Comparison of ENCODE assay signal across 20 cellular contexts in the genomic region with DNA sequence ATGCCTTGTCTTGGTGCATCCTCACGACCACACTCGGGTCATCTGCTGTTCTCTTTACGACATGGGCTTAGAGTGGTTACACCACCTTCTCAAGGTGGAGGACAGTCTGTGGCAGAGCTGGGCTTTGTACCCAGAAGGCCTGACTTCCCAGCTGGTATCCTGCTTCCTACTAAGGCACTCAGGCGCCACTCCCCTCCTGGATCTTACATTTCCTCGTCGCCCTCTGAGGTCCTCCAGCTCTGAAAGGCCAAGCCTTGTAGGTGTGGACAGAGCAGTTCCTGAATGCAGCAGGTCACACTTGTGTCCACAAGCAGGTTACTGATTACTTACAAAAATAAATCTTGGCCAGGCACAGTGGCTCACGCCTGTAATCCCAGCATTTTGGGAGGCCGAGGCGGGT. TPM values are rescaled to one million over a fixed set of nuclear protein-coding genes. Genes with fewer than 3 reads are reported as not detected.
DNase-seq lines count a peak whose midpoint lies in the region; ATAC-seq and TF ChIP-seq lines count a peak whose summit lies in the region.
"Had no signal": no experiment of that assay in that cellular context is flagged by ENCODE, and none has a peak within 500 bp of the region (broad histone marks: within the 10 kb centered on the region; RNA-seq: fewer than 3 reads in every experiment).

No MANE protein-coding gene starts in this region.

- H3K27ac ChIP-seq in IMR-90 (ENCODE audit: insufficient read depth, low read length) (no peak overlapping the region), stomach (peak overlapping the region; percentile 42 to 75 (median 60))
- H3K27ac ChIP-seq: GM23248 had no signal

- no peak overlapping the region for H2BK120ac ChIP-seq in IMR-90 (ENCODE audit: low read depth, low read length)

- H3K9me1 ChIP-seq in IMR-90 (ENCODE audit: insufficient read depth, low read length), result no peaks in the 10 kb centered on the region

- dilution Hi-C loops in IMR-90 (cut with HindIII; ENCODE audit: low sequenced_read_pairs, unreplicated experiment), result no loop called here

- TF ChIP-seq EP300 in stomach (IDR thresholded peaks at IDR 0.05), result no peak

- no peak overlapping the region for H4K8ac ChIP-seq in IMR-90 (ENCODE audit: low read depth in 2 of 2, low read length in 2 of 2)

- TF ChIP-seq RAD21 in IMR-90 (IDR thresholded peaks at IDR 0.05; ENCODE audit: low read length), result no peak

- no peak overlapping the region for H3K18ac ChIP-seq in IMR-90 (ENCODE audit: low read depth, low read length)

- ATAC-seq in IMR-90 (ENCODE audit: low read depth) (no peak), left colon (peak; percentile 92), mucosa of descending colon (peak; percentile 91)
- ATAC-seq: GM12878, HepG2 had no signal

- H4K5ac ChIP-seq in IMR-90 (ENCODE audit: low read depth, low read length), result no peak overlapping the region

- no peak overlapping the region for H2BK5ac ChIP-seq in IMR-90 (ENCODE audit: low read depth, low read length, poor library complexity, severe bottlenecking)

- DNase-seq in IMR-90, result no peak
- no peak for DNase-seq in left colon
- DNase-seq in mucosa of descending colon, result no peak
- DNase-seq in stomach, result peak; percentile 78
- no peak for DNase-seq in retina
- no peak for DNase-seq in activated T-cell treated with anti-CD3 and anti-CD28 coated beads, Interleukin-2, amount 50 U/mL, for 1 hour
- DNase-seq in RKO (ENCODE audit: low spot score), result no peak
- no peak for DNase-seq in stimulated activated CD4-positive, alpha-beta T cell treated with anti-CD3 and anti-CD28 coated beads, Interleukin-12 subunit alpha, Interleukin-12 subunit beta, amount 100 ng/mL, for 4 hours
- DNase-seq: ACHN; BE2C; C1 segment of cervical spinal cord; CD4-positive, alpha-beta T cell; DMS79 treated with DMSO at 0.1 percent for 48 hours; EL; GM23248 had no signal

- H3K27me3 ChIP-seq in IMR-90 (ENCODE audit: control insufficient read depth, insufficient read depth, low read length) (no peaks in the 10 kb centered on the region), stomach (no peaks in the 10 kb centered on the region)
- H3K27me3 ChIP-seq: BE2C had no signal

- H3K9ac ChIP-seq in IMR-90 (ENCODE audit: low read depth, low read length), result no peak overlapping the region
- H3K9ac ChIP-seq: GM23248 had no signal

- no peaks in the 10 kb centered on the region for H4K20me1 ChIP-seq in IMR-90 (ENCODE audit: insufficient read depth, low read length)

- no peak overlapping the region for H3K56ac ChIP-seq in IMR-90 (ENCODE audit: extremely low read depth, insufficient read depth, low read length)

- no peak overlapping the region for H3K14ac ChIP-seq in IMR-90 (replicated peaks; ENCODE audit: low read depth, low read length)

- POLR2A ChIA-PET in IMR-90 (lab: Charles Lee; ENCODE audit: unreplicated experiment), result no interaction called here

- H3K9me3 ChIP-seq in IMR-90 (ENCODE audit: control insufficient read depth, insufficient read depth, low read length) (no peaks in the 10 kb centered on the region), mucosa of descending colon (no peaks in the 10 kb centered on the region), stomach (no peaks in the 10 kb centered on the region)
- H3K9me3 ChIP-seq: BE2C, HAP-1 had no signal

- in situ Hi-C loops in IMR-90 (cut with MboI; ENCODE audit: low sequenced_read_pairs), result no loop called here

- H3K4ac ChIP-seq in IMR-90 (ENCODE audit: low read depth, low read length), result no peak overlapping the region

- 40% methylated on average over 1 of the region's 9 CpGs; no CpG with 5 or more reads in 1 of the 2 experiments for WGBS in IMR-90 (ENCODE audit: extremely low coverage in 2 of 2, insufficient read length in 1 of 2), 2 experiments
- 30 to 61% (median 49%) methylated on average over 9 of the region's 9 CpGs for WGBS in stomach, 5 donors

- H3K4me3 ChIP-seq in IMR-90 (ENCODE audit: insufficient read depth, low read depth, low read length) (no peak overlapping the region), mucosa of descending colon (no peak overlapping the region), stomach (no peak overlapping the region)
- H3K4me3 ChIP-seq: GM12878, GM23248, HAP-1 had no signal

- TF ChIP-seq CTCF in IMR-90 (conservative IDR thresholded peaks at IDR 0.05; ENCODE audit: low read depth, low read length) (no peak), mucosa of descending colon (IDR thresholded peaks at IDR 0.05) (no peak), stomach (IDR thresholded peaks at IDR 0.05) (no peak)

- no TSS peak for BruUV-seq in IMR-90 (replicated peaks; lab: Mats Ljungman, UMichigan)

- H2AK9ac ChIP-seq in IMR-90 (replicated peaks; ENCODE audit: low read depth, low read length, poor library complexity), result peak overlapping the region; percentile 42

- H2AK5ac ChIP-seq in IMR-90 (ENCODE audit: low read depth, low read length), result no peak overlapping the region

- CTCF ChIA-PET in IMR-90 (lab: Yijun Ruan, JAX), result no interaction called here

- H2BK20ac ChIP-seq in IMR-90 (ENCODE audit: low read depth, low read length), result no peak overlapping the region

- no peak overlapping the region for H3K23ac ChIP-seq in IMR-90 (ENCODE audit: low read depth, low read length)

- TF ChIP-seq POLR2A in IMR-90 (IDR thresholded peaks at IDR 0.05; ENCODE audit: low read depth, low read length), result no peak
- TF ChIP-seq POLR2A in stomach (IDR thresholded peaks at IDR 0.05), result no peak

- no peak overlapping the region for H2BK15ac ChIP-seq in IMR-90 (ENCODE audit: low read depth, low read length)

- no peak overlapping the region for H4K91ac ChIP-seq in IMR-90 (ENCODE audit: insufficient read depth, low read depth, low read length)

- H3K4me2 ChIP-seq in IMR-90 (ENCODE audit: low read depth, low read length), result no peak overlapping the region

- intact Hi-C loops in IMR-90 (cut with micrococcal nuclease) (no loop called here), left colon (cut with DNase I, micrococcal nuclease) (no loop called here), mucosa of descending colon (cut with DNase I, micrococcal nuclease) (no loop called here), stomach (cut with DNase I; ENCODE audit: low total_unique reads) (no loop called here)

- H3K36me3 ChIP-seq in IMR-90 (ENCODE audit: control insufficient read depth, insufficient read depth, low read length), result no peaks in the 10 kb centered on the region
- no peaks in the 10 kb centered on the region for H3K36me3 ChIP-seq in mucosa of descending colon (ENCODE audit: low read depth)
- H3K36me3 ChIP-seq in stomach, result no peaks in the 10 kb centered on the region
- H3K36me3 ChIP-seq: BE2C, HAP-1 had no signal

- H3K4me1 ChIP-seq in IMR-90 (ENCODE audit: control insufficient read depth, insufficient read depth, low read length) (no peaks in the 10 kb centered on the region), mucosa of descending colon (ENCODE audit: low read depth) (peaks cover under 1% of the 10 kb centered on the region), stomach (peaks cover 0 to 8% (median 3%) of the 10 kb centered on the region in 4 donors)
- H3K4me1 ChIP-seq: BE2C, HAP-1 had no signal

- no peaks in the 10 kb centered on the region for H3K79me1 ChIP-seq in IMR-90 (ENCODE audit: low read depth in 1 of 2, low read length in 2 of 2)

- H2AFZ ChIP-seq in IMR-90 (replicated peaks; ENCODE audit: low read length, poor library complexity), result peak overlapping the region; percentile 33
- H2AFZ ChIP-seq: GM23248 had no signal

RNA-seq across cellular contexts. Expression of a gene that starts 11.9 kb away (rescaled TPM):
- total RNA-seq in IMR-90 (2012; rRNA removed), result under 0.01 and 0.36 TPM in 2 replicates
- polyA plus RNA-seq in IMR-90 (2012; rRNA removed), result 0.19 and 0.50 TPM in 2 replicates
- 0.04 and 0.12 TPM in 2 replicates for polyA plus RNA-seq in IMR-90 (2012; cell fraction: cytosol; rRNA removed)
- 0.10 and 0.14 TPM in 2 replicates for polyA plus RNA-seq in IMR-90 (2012; cell fraction: nucleus; rRNA removed; ENCODE audit: low replicate concordance)
- total RNA-seq in left colon, result not detected
- 1 to 10 TPM in 1 of 3 donors, not detected in 2; 1.2 TPM for total RNA-seq in mucosa of descending colon
- total RNA-seq in stomach, result not detected
- under 1 TPM in 1 of 3 donors, not detected in 2; 0.23 TPM for polyA plus RNA-seq in stomach
- total RNA-seq: GM23248 had no signal

RNA-seq across cellular contexts. Expression of a gene that starts 16.2 kb away (rescaled TPM):
- total RNA-seq in IMR-90 (2012; rRNA removed) (41.1 and 41.6 TPM in 2 replicates), left colon (10 to 100 TPM; 20.8 to 22.8 TPM), mucosa of descending colon (10 to 100 TPM; 24.2 to 27.2 (median 24.7) TPM), stomach (10 to 100 TPM in 4 of 5 donors, not detected in 1; 17.5 to 30.8 (median 23.9) TPM)
- polyA plus RNA-seq in IMR-90 (2012; rRNA removed) (24.5 and 27.7 TPM in 2 replicates), stomach (10 to 100 TPM; 21.6 to 26.6 (median 24.0) TPM)
- polyA plus RNA-seq in IMR-90 (2012; cell fraction: cytosol; rRNA removed), result 30.4 and 37.2 TPM in 2 replicates
- polyA plus RNA-seq in IMR-90 (2012; cell fraction: nucleus; rRNA removed; ENCODE audit: low replicate concordance), result 35.7 and 72.7 TPM in 2 replicates

RNA-seq across cellular contexts. Expression of a gene that starts 20.2 kb away (rescaled TPM):
- not detected in 2 replicates for total RNA-seq in IMR-90 (2012; rRNA removed)
- polyA plus RNA-seq in IMR-90 (2012; rRNA removed), result not detected in 2 replicates
- not detected in 2 replicates for polyA plus RNA-seq in IMR-90 (2012; cell fraction: cytosol; rRNA removed)
- polyA plus RNA-seq in IMR-90 (2012; cell fraction: nucleus; rRNA removed; ENCODE audit: low replicate concordance), result not detected in 2 replicates
- not detected for total RNA-seq in left colon
- not detected for total RNA-seq in mucosa of descending colon
- total RNA-seq in stomach, result under 1 TPM in 1 of 5 donors, not detected in 4; 0.18 TPM
- polyA plus RNA-seq in stomach, result under 1 TPM in 2 of 3 donors, not detected in 1; 0.05 to 0.19 TPM
- total RNA-seq: CD4-positive, alpha-beta T cell; G401; H4; HepG2 had no signal
- polyA plus RNA-seq: GM23248, HepG2 had no signal

RNA-seq across cellular contexts. Expression of a gene that starts 25.9 kb away (rescaled TPM):
- total RNA-seq in IMR-90 (2012; rRNA removed), result 6.4 and 9.5 TPM in 2 replicates
- polyA plus RNA-seq in IMR-90 (2012; rRNA removed), result 31.1 and 32.0 TPM in 2 replicates
- polyA plus RNA-seq in IMR-90 (2012; cell fraction: cytosol; rRNA removed), result 21.0 and 47.0 TPM in 2 replicates
- 4.5 and 7.3 TPM in 2 replicates for polyA plus RNA-seq in IMR-90 (2012; cell fraction: nucleus; rRNA removed; ENCODE audit: low replicate concordance)
- 10 to 100 TPM; 27.7 to 39.4 TPM for total RNA-seq in left colon
- 10 to 100 TPM; 22.8 to 31.8 (median 30.3) TPM for total RNA-seq in mucosa of descending colon
- total RNA-seq in stomach, result 10 to 100 TPM; 11.9 to 53.1 (median 30.4) TPM
- polyA plus RNA-seq in stomach, result 10 to 100 TPM in 2 of 3 donors, 1 to 10 TPM in 1; 9.0 to 26.2 (median 20.3) TPM

RNA-seq across cellular contexts. Expression of a gene that starts 26.3 kb away (rescaled TPM):
- total RNA-seq in IMR-90 (2012; rRNA removed), result 49.3 and 53.0 TPM in 2 replicates
- polyA plus RNA-seq in IMR-90 (2012; rRNA removed), result 75.9 and 80.9 TPM in 2 replicates
- polyA plus RNA-seq in IMR-90 (2012; cell fraction: cytosol; rRNA removed), result 103 and 124 TPM in 2 replicates
- 44.6 and 103 TPM in 2 replicates for polyA plus RNA-seq in IMR-90 (2012; cell fraction: nucleus; rRNA removed; ENCODE audit: low replicate concordance)
- 10 to 100 TPM; 42.4 to 61.2 TPM for total RNA-seq in left colon
- 10 to 100 TPM; 44.1 to 54.0 (median 48.1) TPM for total RNA-seq in mucosa of descending colon
- 100 to 1,000 TPM in 1 of 5 donors, 10 to 100 TPM in 4; 27.2 to 125 (median 51.9) TPM for total RNA-seq in stomach
- 10 to 100 TPM; 34.7 to 40.3 (median 39.4) TPM for polyA plus RNA-seq in stomach
